In genomic region chr4:8761824-8762205, GRCh38 we compare ENCODE assay signal across 15 cellular contexts.
A peak's percentile ranks its signal among the peaks of the same experiment; 100 is the strongest.
DNase-seq lines count a peak whose midpoint lies in the region; ATAC-seq, FAIRE-seq and TF ChIP-seq lines count a peak whose summit lies in the region.
"Had no signal": no experiment of that assay in that cellular context is flagged by ENCODE, and none has a peak within 500 bp of the region (broad histone marks: within the 10 kb centered on the region; RNA-seq: fewer than 3 reads in every experiment).

No MANE protein-coding gene starts in this region.

- H3K27ac ChIP-seq in RWPE2 (ENCODE audit: poor library complexity, severe bottlenecking) (no peak overlapping the region), kidney (ENCODE audit: low read depth in 2 of 2, low read length in 2 of 2) (no peak overlapping the region), sigmoid colon (no peak overlapping the region)
- H3K27ac ChIP-seq: BLaER1 treated with 17β-estradiol and CSF1 and Interleukin-3, amounts not matched to agents 10 nM and 100 nM had no signal

- TF ChIP-seq EP300 in sigmoid colon (IDR thresholded peaks at IDR 0.05) = no peak

- TF ChIP-seq POLR2A in sigmoid colon (IDR thresholded peaks at IDR 0.05) = no peak

- no peak overlapping the region for H3K9ac ChIP-seq in kidney (ENCODE audit: low read length in 2 of 2)
- H3K9ac ChIP-seq: BLaER1 treated with 17β-estradiol and CSF1 and Interleukin-3, amounts not matched to agents 10 nM and 100 nM had no signal

- H3K9me3 ChIP-seq in RWPE2 (ENCODE audit: severe bottlenecking) (no peaks in the 10 kb centered on the region), kidney (ENCODE audit: control insufficient read depth in 1 of 2, low read length in 2 of 2) (no peaks in the 10 kb centered on the region), sigmoid colon (no peaks in the 10 kb centered on the region)
- H3K9me3 ChIP-seq: BLaER1 treated with 17β-estradiol and CSF1 and Interleukin-3, amounts not matched to agents 10 nM and 100 nM had no signal

- TF ChIP-seq CTCF in RWPE2 (IDR thresholded peaks at IDR 0.05; ENCODE audit: poor library complexity, severe bottlenecking) (no peak), kidney (IDR thresholded peaks at IDR 0.05; ENCODE audit: borderline replicate concordance, extremely low read depth, insufficient read depth) (no peak), sigmoid colon (IDR thresholded peaks at IDR 0.05) (no peak)

- no peak for FAIRE-seq in kidney (lab: Jason Lieb, UNC)
- FAIRE-seq: H1 had no signal

- DNase-seq in activated naive CD4-positive, alpha-beta T cell treated with anti-CD3 and anti-CD28 coated beads, Interleukin-2, amount 50 U/mL, for 16 hours = peak; percentile 3
- DNase-seq in activated naive CD4-positive, alpha-beta T cell (lab: John Stamatoyannopoulos, UW) = no peak
- DNase-seq in RWPE2 (ENCODE audit: low spot score) (peak; percentile 42), kidney (peak; percentile 57), sigmoid colon (peak; percentile 61), amygdala (lab: John Stamatoyannopoulos, UW) (no peak), NCI-H510A treated with DMSO at 0.1 percent for 48 hours (lab: John Stamatoyannopoulos, UW) (no peak)
- DNase-seq in stimulated activated CD4-positive, alpha-beta T cell treated with anti-CD3 and anti-CD28 coated beads, Interleukin-4, amount 100 ng/mL, for 1 hour = no peak
- DNase-seq: MM.1S, NCI-H1105, NCI-H1694 treated with DMSO at 0.1 percent for 48 hours, NCI-H446, NCI-H748 treated with DMSO at 0.1 percent for 48 hours had no signal

- H3K27me3 ChIP-seq in RWPE2 (ENCODE audit: insufficient read depth, poor library complexity, severe bottlenecking) = peaks cover 11% of the 10 kb centered on the region
- peaks cover 0 to 39% (median 6%) of the 10 kb centered on the region in 3 donors for H3K27me3 ChIP-seq in sigmoid colon
- H3K27me3 ChIP-seq: BLaER1 treated with 17β-estradiol and CSF1 and Interleukin-3, amounts not matched to agents 10 nM and 100 nM had no signal

- ATAC-seq in RWPE2 (ENCODE audit: low read depth) = no peak

- 55 to 70% methylated on average over 11 of the region's 11 CpGs for WGBS in sigmoid colon, 2 donors

- intact Hi-C loops in kidney (cut with DNase I) (no loop called here), sigmoid colon (cut with DNase I) (no loop called here)

- no peaks in the 10 kb centered on the region for H3K4me1 ChIP-seq in RWPE2 (ENCODE audit: insufficient read depth, poor library complexity, severe bottlenecking)
- H3K4me1 ChIP-seq in kidney (ENCODE audit: control insufficient read depth in 1 of 2, insufficient read depth in 1 of 2, low read depth in 1 of 2, low read length in 2 of 2) = no peaks in the 10 kb centered on the region
- H3K4me1 ChIP-seq in sigmoid colon = no peaks in the 10 kb centered on the region

- H3K36me3 ChIP-seq in RWPE2 (ENCODE audit: low read depth) (no peaks in the 10 kb centered on the region), kidney (ENCODE audit: control insufficient read depth in 1 of 2, insufficient read depth in 2 of 2, low read length in 2 of 2) (no peaks in the 10 kb centered on the region), sigmoid colon (no peaks in the 10 kb centered on the region)
- H3K36me3 ChIP-seq: BLaER1 treated with 17β-estradiol and CSF1 and Interleukin-3, amounts not matched to agents 10 nM and 100 nM had no signal

- H3K4me3 ChIP-seq in RWPE2 (ENCODE audit: severe bottlenecking) (no peak overlapping the region), kidney (ENCODE audit: low read length in 2 of 2) (no peak overlapping the region), sigmoid colon (no peak overlapping the region)
- H3K4me3 ChIP-seq: BLaER1 treated with 17β-estradiol and CSF1 and Interleukin-3, amounts not matched to agents 10 nM and 100 nM had no signal

Comparison
In these comparisons a context has a peak if more than half of its experiments do, and no peak if none do; other contexts are left out.
1. DNase-seq: peak in activated naive CD4-positive, alpha-beta T cell treated with anti-CD3 and anti-CD28 coated beads, Interleukin-2, amount 50 U/mL, for 16 hours (single experiment), RWPE2 (single experiment), kidney (single experiment) and sigmoid colon (single experiment); none in activated naive CD4-positive, alpha-beta T cell (0 of 4), amygdala (0 of 56), stimulated activated CD4-positive, alpha-beta T cell treated with anti-CD3 and anti-CD28 coated beads, Interleukin-4, amount 100 ng/mL, for 1 hour (single experiment) and NCI-H510A treated with DMSO at 0.1 percent for 48 hours (single experiment).